ENCODE assay signal across 20 cellular contexts in genomic region chr2:73862987-73863386, GRCh38. TPM values are rescaled to one million over a fixed set of nuclear protein-coding genes. Genes with fewer than 3 reads are reported as not detected.
"Had no signal": no experiment of that assay in that cellular context is flagged by ENCODE, and none has a peak within 500 bp of the region (broad histone marks: within the 10 kb centered on the region; RNA-seq: fewer than 3 reads in every experiment).

No MANE protein-coding gene starts in this region.

- DNase-seq: activated CD4-positive, alpha-beta memory T cell treated with anti-CD3 and anti-CD28 coated beads, Interleukin-2, amount 10 ng/mL, durations not matched to agents 7 days and 5 days; activated CD4-positive, alpha-beta T cell treated with anti-CD3 and anti-CD28 coated beads, Interleukin-2, amount 10 ng/mL, durations not matched to agents 24 days and 14 days; activated gamma-delta T cell treated with Interleukin-2 at 50 U/mL for 16 hours; aorta; brain microvascular endothelial cell; caudate nucleus; dorsolateral prefrontal cortex; effector memory CD8-positive, alpha-beta T cell; esophagus squamous epithelium; gastrocnemius medialis; hippocampal formation; kidney glomerular epithelial cell; nucleus accumbens; sigmoid colon; stimulated activated CD4-positive, alpha-beta T cell treated with anti-CD3 and anti-CD28 coated beads, Interleukin-15, amount 100 ng/mL, for 24 hours; stimulated activated CD8-positive, alpha-beta memory T cell treated with anti-CD3 and anti-CD28 coated beads, Interleukin-4, amount 100 ng/mL, for 48 hours; stimulated activated naive B cell treated with anti-CD40 and anti-IgM and Interleukin-4, amounts not matched to agents 10 μg/mL and 1 μg/mL and 100 μg/mL, for 72 hours; trophoblast cell; uterus had no signal

- ATAC-seq: activated CD4-positive, CD25-positive, alpha-beta regulatory T cell treated with anti-CD3 and anti-CD28 coated beads, Interleukin-2, amount 50 U/mL, for 24 hours; effector memory CD8-positive, alpha-beta T cell; gastrocnemius medialis; stimulated activated naive B cell treated with anti-CD40 and anti-IgM and Interleukin-4, amounts not matched to agents 10 μg/mL and 1 μg/mL and 100 μg/mL, for 72 hours had no signal

RNA-seq across cellular contexts. Expression of gene ACTG2, which starts 29.8 kb away (rescaled TPM):
- total RNA-seq: activated CD4-positive, alpha-beta memory T cell treated with anti-CD3 and anti-CD28 coated beads, Interleukin-2, amount 10 ng/mL, durations not matched to agents 7 days and 5 days; activated CD4-positive, alpha-beta T cell treated with anti-CD3 and anti-CD28 coated beads, Interleukin-2, amount 10 ng/mL, durations not matched to agents 24 days and 14 days had no signal
